ENCODE assay signal across 19 cellular contexts in genomic region chr1:173024543-173024942, GRCh38. TPM values are rescaled to one million over a fixed set of nuclear protein-coding genes. Genes with fewer than 3 reads are reported as not detected.
DNase-seq lines count a peak whose midpoint lies in the region; ATAC-seq and TF ChIP-seq lines count a peak whose summit lies in the region.
"Had no signal": no experiment of that assay in that cellular context is flagged by ENCODE, and none has a peak within 500 bp of the region (broad histone marks: within the 10 kb centered on the region; RNA-seq: fewer than 3 reads in every experiment).

No MANE protein-coding gene starts in this region.

- H4K8ac ChIP-seq in mesenchymal stem cell (ENCODE audit: low read length) = no peak overlapping the region

- H3K18ac ChIP-seq in mesenchymal stem cell (ENCODE audit: low read depth in 1 of 2, low read length in 2 of 2) = no peak overlapping the region

- no peak overlapping the region for H2BK5ac ChIP-seq in mesenchymal stem cell (ENCODE audit: low read depth, low read length, poor library complexity, severe bottlenecking)

- H3K9ac ChIP-seq in mesenchymal stem cell (ENCODE audit: low read length) = no peak overlapping the region

- no peak overlapping the region for H2AK5ac ChIP-seq in mesenchymal stem cell (ENCODE audit: low read length, severe bottlenecking)

- peaks cover 20% of the 10 kb centered on the region for H3K36me3 Mint-ChIP-seq in HFFc6 (ENCODE audit: low read depth)

- 99% methylated on average over 1 of the region's 1 CpG for WGBS in mesenchymal stem cell

- H3K27ac Mint-ChIP-seq in HFFc6 = no peak overlapping the region
- H3K27ac Mint-ChIP-seq: CD4-positive, alpha-beta T cell had no signal

- H3K4me1 Mint-ChIP-seq in HFFc6 (ENCODE audit: low read depth) = peaks cover 23% of the 10 kb centered on the region

- no peaks in the 10 kb centered on the region for H3K27me3 Mint-ChIP-seq in HFFc6 (ENCODE audit: insufficient read depth)
- H3K27me3 Mint-ChIP-seq: CD4-positive, alpha-beta T cell had no signal

- H3K79me1 ChIP-seq in mesenchymal stem cell (replicated peaks; ENCODE audit: low read length, poor library complexity, severe bottlenecking) = no peaks in the 10 kb centered on the region

- H3K27me3 ChIP-seq in mesenchymal stem cell (ENCODE audit: control insufficient read depth in 1 of 2, insufficient read depth in 1 of 2, low read length in 2 of 2) = no peaks in the 10 kb centered on the region

- DNase-seq in COLO668 (lab: John Stamatoyannopoulos, UW; ENCODE audit: unreplicated experiment) (peak; percentile 43), left colon (no peak), mesenchymal stem cell (no peak), retina (peak; percentile 9), HFFc6 (no peak), NCI-H345 (lab: John Stamatoyannopoulos, UW) (no peak)
- DNase-seq: AML-193; CD4-positive, alpha-beta T cell; DMS153; DMS79; GDM1; GOT3; H7 had no signal

- H2AFZ ChIP-seq in mesenchymal stem cell (ENCODE audit: low read depth, low read length) = no peak overlapping the region

- no peak overlapping the region for H2BK15ac ChIP-seq in mesenchymal stem cell (ENCODE audit: low read depth, poor library complexity, severe bottlenecking)

- H2BK120ac ChIP-seq in mesenchymal stem cell (ENCODE audit: low read depth, low read length) = no peak overlapping the region

- H3K4ac ChIP-seq in mesenchymal stem cell (ENCODE audit: low read depth in 1 of 2, low read length in 2 of 2) = no peak overlapping the region

- H3K36me3 ChIP-seq in mesenchymal stem cell (ENCODE audit: control insufficient read depth in 1 of 2, insufficient read depth in 2 of 2, low read depth in 1 of 2, low read length in 2 of 2) = no peaks in the 10 kb centered on the region

- intact Hi-C loops in left colon (cut with DNase I, micrococcal nuclease) = no loop called here

- TF ChIP-seq CTCF in HFFc6 (IDR thresholded peaks at IDR 0.05) = no peak

- no peak overlapping the region for H3K4me2 ChIP-seq in mesenchymal stem cell (ENCODE audit: low read length, poor library complexity, severe bottlenecking)
- H3K4me2 ChIP-seq: A549 had no signal

- no peak overlapping the region for H2BK12ac ChIP-seq in mesenchymal stem cell (ENCODE audit: low read length in 2 of 2)

- peaks cover 5% of the 10 kb centered on the region; the same call in 1 of the 2 replicates for H3K9me3 Mint-ChIP-seq in HFFc6

- H3K23ac ChIP-seq in mesenchymal stem cell (ENCODE audit: low read length in 2 of 2) = no peak overlapping the region

- no peaks in the 10 kb centered on the region for H3K4me1 ChIP-seq in mesenchymal stem cell (ENCODE audit: control insufficient read depth, insufficient read depth, low read depth, low read length)
- H3K4me1 ChIP-seq: A549 had no signal

- no peak overlapping the region for H3K4me3 ChIP-seq in mesenchymal stem cell (ENCODE audit: insufficient read depth in 1 of 2, low read depth in 1 of 2, low read length in 2 of 2)
- H3K4me3 ChIP-seq: A549 had no signal

- peak overlapping the region; percentile 65 for H4K91ac ChIP-seq in mesenchymal stem cell (ENCODE audit: low read length)

- no peak overlapping the region for H3K14ac ChIP-seq in mesenchymal stem cell (ENCODE audit: low read length in 2 of 2)

- peak; percentile 68 for ATAC-seq in left colon
- no peak for ATAC-seq in GM18870 (IDR thresholded peaks at IDR 0.05; ENCODE audit: unreplicated experiment)
- ATAC-seq in HG02571 (IDR thresholded peaks at IDR 0.05; ENCODE audit: unreplicated experiment) = no peak
- ATAC-seq: A549, HCT116 had no signal

- H3K4me3 Mint-ChIP-seq in HFFc6 = no peak overlapping the region
- H3K4me3 Mint-ChIP-seq: CD4-positive, alpha-beta T cell had no signal

- H3K27ac ChIP-seq in mesenchymal stem cell (ENCODE audit: low read length, poor library complexity, severe bottlenecking) = peak overlapping the region; percentile 29
- H3K27ac ChIP-seq: 22Rv1, A549, C4-2B had no signal

- H3K9me3 ChIP-seq in mesenchymal stem cell (ENCODE audit: control insufficient read depth, low read length) = no peaks in the 10 kb centered on the region

RNA-seq across cellular contexts. Expression of gene TNFSF18, which starts 26.2 kb away (rescaled TPM):
- total RNA-seq in left colon = under 1 TPM in 1 of 2 donors, not detected in 1; 0.28 TPM
- polyA plus RNA-seq in mesenchymal stem cell (2013, experiment 1 of 2) = 16.0 TPM
- 16.1 TPM for polyA plus RNA-seq in mesenchymal stem cell (2013, experiment 2 of 2)
- under 1 TPM in 5 of 6 experiments, not detected in 1; 0.09 to 0.17 (median 0.12) TPM for total RNA-seq in HFFc6 (2021; fragmentation: NEBNext Ultra II Directional; extraction: Animal tissue kit (Norgen Biotek cat#: 25700))
- total RNA-seq: CD4-positive, alpha-beta T cell; H7 had no signal
- polyA plus RNA-seq: A549 had no signal

Comparison
In these comparisons a context has a peak if more than half of its experiments do, and no peak if none do; other contexts are left out.
1. DNase-seq: peak in COLO668 (single experiment) and retina (single experiment); none in left colon (0 of 2), mesenchymal stem cell (single experiment), HFFc6 (single experiment) and NCI-H345 (single experiment).